ENCODE assay signal across 28 cellular contexts in genomic region chr5:152237531-152237930, GRCh38.
"Had no signal": no experiment of that assay in that cellular context is flagged by ENCODE, and none has a peak within 500 bp of the region (broad histone marks: within the 10 kb centered on the region; RNA-seq: fewer than 3 reads in every experiment).

No MANE protein-coding gene starts in this region.

- H3K4me3 Mint-ChIP-seq: activated CD8-positive, alpha-beta T cell treated with anti-CD3 and anti-CD28 coated beads, Interleukin-2, amount 10 ng/mL, durations not matched to agents 7 days and 5 days; brain; T-helper 17 cell; WTC11 had no signal

- H3K27me3 ChIP-seq: colonic mucosa, SJCRH30 had no signal

- H3K4me1 ChIP-seq: colonic mucosa, SJCRH30 had no signal

- H3K27me3 Mint-ChIP-seq: brain, T-helper 17 cell had no signal

- H3K36me3 Mint-ChIP-seq: activated naive CD4-positive, alpha-beta T cell treated with anti-CD3 and anti-CD28 coated beads, Interleukin-2, amount 50 U/mL, for 72 hours; brain; WTC11 had no signal

- H3K9me3 ChIP-seq: colonic mucosa, SJCRH30, SK-N-SH had no signal

- ATAC-seq: activated CD8-positive, alpha-beta T cell treated with anti-CD3 and anti-CD28 coated beads, Interleukin-2, amount 10 ng/mL, durations not matched to agents 7 days and 5 days; activated naive CD4-positive, alpha-beta T cell treated with anti-CD3 and anti-CD28 coated beads, Interleukin-2, amount 50 U/mL, for 72 hours; T-helper 17 cell; WTC11 had no signal

- H3K27ac ChIP-seq: colonic mucosa, KMS-11, SJCRH30 had no signal

- H3K27ac Mint-ChIP-seq: activated CD8-positive, alpha-beta T cell treated with anti-CD3 and anti-CD28 coated beads, Interleukin-2, amount 10 ng/mL, durations not matched to agents 7 days and 5 days; activated naive CD4-positive, alpha-beta T cell treated with anti-CD3 and anti-CD28 coated beads, Interleukin-2, amount 50 U/mL, for 72 hours; brain; T-helper 17 cell; WTC11 had no signal

- H3K4me3 ChIP-seq: colonic mucosa, SJCRH30 had no signal

- DNase-seq: activated CD4-positive, alpha-beta T cell treated with anti-CD3 and anti-CD28 coated beads for 48 hours; activated CD4-positive, alpha-beta T cell treated with anti-CD3 and anti-CD28 coated beads, Interleukin-2, amount 50 U/mL, for 4 hours; activated CD4-positive, CD25-positive, alpha-beta regulatory T cell treated with anti-CD3 and anti-CD28 coated beads, Interleukin-2, amount 50 U/mL, for 72 hours; activated CD8-positive, alpha-beta memory T cell treated with anti-CD3 and anti-CD28 coated beads, Interleukin-2, amount 50 U/mL, for 48 hours; activated CD8-positive, alpha-beta T cell treated with anti-CD3 and anti-CD28 coated beads, Interleukin-2, amount 10 ng/mL, durations not matched to agents 7 days and 5 days; activated effector memory CD4-positive, alpha-beta T cell treated with Interleukin-2 at 50 U/mL for 16 hours; activated naive CD4-positive, alpha-beta T cell treated with Interleukin-2 at 50 U/mL for 16 hours; activated T-cell treated with anti-CD3 and anti-CD28 coated beads, Interleukin-2, amount 50 U/mL, for 1 hour; amygdala; caudate nucleus; colonic mucosa; MM.1S; NCI-H1105; NCI-H1436; NCI-H1694 treated with DMSO at 0.1 percent for 48 hours; NCI-H2029 treated with DMSO at 0.1 percent for 48 hours; NCI-H345; NCI-H510A; NCI-H526 treated with DMSO at 0.1 percent for 48 hours; NCI-H82; SJCRH30; SK-N-SH; T-helper 17 cell; T-helper 9 cell had no signal

- H3K36me3 ChIP-seq: colonic mucosa, SJCRH30 had no signal

- H3K4me1 Mint-ChIP-seq: brain, T-helper 17 cell, WTC11 had no signal
